ENCODE assay signal across 13 cellular contexts in the genomic region with DNA sequence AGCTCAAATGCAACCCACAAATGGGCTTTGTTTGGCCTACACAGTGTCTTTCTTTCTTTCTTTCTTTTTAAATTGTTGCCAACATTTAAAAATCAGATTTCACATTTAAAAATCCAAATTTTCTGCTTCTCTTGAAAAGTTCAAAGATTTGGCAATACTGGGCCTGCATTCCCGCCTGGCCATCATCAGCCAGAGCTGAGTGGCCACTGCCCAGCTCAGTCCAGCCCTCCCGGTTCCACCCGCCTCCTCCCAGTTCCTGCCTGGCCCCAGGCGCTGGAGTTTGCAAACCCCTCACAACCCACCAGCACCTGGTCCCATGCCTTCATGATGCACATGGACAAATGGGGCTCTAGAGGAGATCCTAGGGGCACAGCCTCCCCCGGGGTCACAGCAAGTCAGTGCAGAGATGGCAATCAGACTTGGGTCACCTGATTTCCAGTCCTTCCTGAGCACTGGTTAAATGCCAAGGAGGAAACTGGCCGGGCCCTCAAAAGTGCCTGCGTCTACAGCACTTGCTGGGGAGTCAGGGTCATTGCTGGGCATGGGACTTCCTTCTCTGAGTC. TPM values are rescaled to one million over a fixed set of nuclear protein-coding genes. Genes with fewer than 3 reads are reported as not detected.
DNase-seq lines count a peak whose midpoint lies in the region; ATAC-seq and TF ChIP-seq lines count a peak whose summit lies in the region.
"Had no signal": no experiment of that assay in that cellular context is flagged by ENCODE, and none has a peak within 500 bp of the region (broad histone marks: within the 10 kb centered on the region; RNA-seq: fewer than 3 reads in every experiment).

No MANE protein-coding gene starts in this region.

- POLR2A ChIA-PET in SK-N-SH (lab: Yijun Ruan, JAX), result interaction anchor here (0.9 kb wide), 1 partner anchor 113 kb away, joined by 3 read pairs; no protein-coding TSS in a partner anchor

- H3K4me1 ChIP-seq in SK-N-SH (ENCODE audit: control insufficient read depth in 1 of 2, insufficient read depth in 2 of 2, low read depth in 1 of 2, low read length in 1 of 2) (peaks cover 12 to 15% of the 10 kb centered on the region in 2 experiments; a peak in 3 of 4 replicates), esophagus muscularis mucosa (peaks cover 20 to 34% (median 34%) of the 10 kb centered on the region in 4 donors), mucosa of descending colon (ENCODE audit: low read depth) (peaks cover 4% of the 10 kb centered on the region), tibial artery (peaks cover 0 to 26% (median 14%) of the 10 kb centered on the region in 4 donors)

- TF ChIP-seq CTCF in SK-N-SH (IDR thresholded peaks at IDR 0.05), result no peak
- TF ChIP-seq CTCF in esophagus muscularis mucosa (IDR thresholded peaks at IDR 0.05), result no peak
- TF ChIP-seq CTCF in mucosa of descending colon (IDR thresholded peaks at IDR 0.05), result no peak
- no peak for TF ChIP-seq CTCF in tibial artery (IDR thresholded peaks at IDR 0.05)

- CTCF ChIA-PET in SK-N-SH (lab: Yijun Ruan, JAX), result interaction anchor here (21.5 to 34.2 kb wide), 2 partner anchors 14 to 115 kb away, joined by 356 to 1422 read pairs; partner anchors contain the start of gene SDC3

- H4K20me1 ChIP-seq in SK-N-SH (ENCODE audit: insufficient read depth), result no peaks in the 10 kb centered on the region

- TF ChIP-seq POLR2A in esophagus muscularis mucosa (IDR thresholded peaks at IDR 0.05; ENCODE audit: low read depth), result no peak

- TF ChIP-seq RAD21 in SK-N-SH (IDR thresholded peaks at IDR 0.05; ENCODE audit: low read length), result no peak

- intact Hi-C loops in esophagus muscularis mucosa (cut with DNase I) (no loop called here), mucosa of descending colon (cut with DNase I, micrococcal nuclease) (no loop called here), tibial artery (cut with DNase I; ENCODE audit: low total_unique reads) (no loop called here)

- no peak overlapping the region for H3K27ac ChIP-seq in SK-N-SH (ENCODE audit: low read depth in 2 of 2, low read length in 1 of 2)
- H3K27ac ChIP-seq in esophagus muscularis mucosa (replicated peaks in 1 of 4), result peak overlapping the region; percentile 40 to 53 (median 42)
- H3K27ac ChIP-seq in tibial artery, result peak overlapping the region in 1 of 2 donors; percentile 2

- H3F3A ChIP-seq in SK-N-SH (replicated peaks; ENCODE audit: insufficient read depth), result no peaks in the 10 kb centered on the region

- no peak overlapping the region for H3K4me2 ChIP-seq in SK-N-SH

- H3K9ac ChIP-seq in SK-N-SH, result no peak overlapping the region

- DNase-seq in SK-N-SH (peak; percentile 55), esophagus muscularis mucosa (ENCODE audit: extremely low spot score) (no peak), mucosa of descending colon (peak in 1 of 3 donors; percentile 49), tibial artery (peak; percentile 69 to 78), NCI-H146 treated with DMSO at 0.1 percent for 48 hours (lab: John Stamatoyannopoulos, UW; ENCODE audit: unreplicated experiment) (no peak), NCI-H82 (lab: John Stamatoyannopoulos, UW) (no peak)
- DNase-seq: activated naive CD8-positive, alpha-beta T cell treated with anti-CD3 and anti-CD28 coated beads for 36 hours; CD8-positive, alpha-beta memory T cell; occipital lobe had no signal

- no peaks in the 10 kb centered on the region for H3K79me2 ChIP-seq in SK-N-SH (ENCODE audit: insufficient read depth)

- H3K9me3 ChIP-seq in SK-N-SH (no peaks in the 10 kb centered on the region), esophagus muscularis mucosa (no peaks in the 10 kb centered on the region), mucosa of descending colon (no peaks in the 10 kb centered on the region), tibial artery (no peaks in the 10 kb centered on the region)

- no peak overlapping the region; the same call in 1 of the 2 replicates for H2AFZ ChIP-seq in SK-N-SH (ENCODE audit: low read depth)

- peak; percentile 54 for ATAC-seq in mucosa of descending colon
- no peak for ATAC-seq in GM19023 (IDR thresholded peaks at IDR 0.05; ENCODE audit: unreplicated experiment)
- ATAC-seq: Panc1 had no signal

- TF ChIP-seq EP300 in SK-N-SH (IDR thresholded peaks at IDR 0.05; ENCODE audit: borderline replicate concordance in 1 of 2, low read depth in 1 of 2, low read length in 1 of 2) (no peak), esophagus muscularis mucosa (IDR thresholded peaks at IDR 0.05) (no peak)

- H3K4me3 ChIP-seq in SK-N-SH (ENCODE audit: low read depth in 2 of 2, low read length in 1 of 2), result no peak overlapping the region
- H3K4me3 ChIP-seq in esophagus muscularis mucosa, result no peak overlapping the region
- no peak overlapping the region for H3K4me3 ChIP-seq in mucosa of descending colon
- no peak overlapping the region for H3K4me3 ChIP-seq in tibial artery
- H3K4me3 ChIP-seq: coronary artery had no signal

- H3K27me3 ChIP-seq in SK-N-SH (ENCODE audit: insufficient read depth) (no peaks in the 10 kb centered on the region), esophagus muscularis mucosa (no peaks in the 10 kb centered on the region), tibial artery (no peaks in the 10 kb centered on the region)

- no peaks in the 10 kb centered on the region for H3K9me2 ChIP-seq in SK-N-SH

- 68% methylated on average over 7 of the region's 7 CpGs for WGBS in SK-N-SH (ENCODE audit: low lambda C conversion rate)
- 51% methylated on average over 7 of the region's 7 CpGs for WGBS in esophagus muscularis mucosa

- H3K36me3 ChIP-seq in SK-N-SH (replicated peaks in 1 of 2; ENCODE audit: control insufficient read depth in 1 of 2, insufficient read depth in 2 of 2, low read length in 1 of 2), result no peaks in the 10 kb centered on the region
- no peaks in the 10 kb centered on the region for H3K36me3 ChIP-seq in esophagus muscularis mucosa
- H3K36me3 ChIP-seq in mucosa of descending colon (ENCODE audit: low read depth), result no peaks in the 10 kb centered on the region
- H3K36me3 ChIP-seq in tibial artery, result no peaks in the 10 kb centered on the region

TF ChIP-seq in SK-N-SH, 30 proteins besides CTCF, POLR2A, EP300 and RAD21 (continues in another document):
- TF ChIP-seq SIN3A (IDR thresholded peaks at IDR 0.05; ENCODE audit: borderline replicate concordance, low read depth, low read length) (no peak), USF2 (IDR thresholded peaks at IDR 0.05; ENCODE audit: borderline replicate concordance, low read depth, low read length) (no peak), MAX (IDR thresholded peaks at IDR 0.05; ENCODE audit: low read depth) (no peak), GABPA (IDR thresholded peaks at IDR 0.05; ENCODE audit: low read depth) (no peak), SMC3 (IDR thresholded peaks at IDR 0.05; ENCODE audit: low read depth, low read length) (no peak), YY1 (IDR thresholded peaks at IDR 0.05; ENCODE audit: low read depth) (no peak), NFIC (IDR thresholded peaks at IDR 0.05; ENCODE audit: borderline replicate concordance) (no peak), TAF1 (IDR thresholded peaks at IDR 0.05; ENCODE audit: borderline replicate concordance, low read depth, low read length) (no peak), FOSL2 (IDR thresholded peaks at IDR 0.05; ENCODE audit: borderline replicate concordance, low read depth) (no peak), NRF1 (IDR thresholded peaks at IDR 0.05; ENCODE audit: low read depth, low read length) (no peak), MEF2A (IDR thresholded peaks at IDR 0.05; ENCODE audit: borderline replicate concordance, low read depth) (no peak), TCF12 (IDR thresholded peaks at IDR 0.05) (no peak), RCOR1 (IDR thresholded peaks at IDR 0.05; ENCODE audit: low read length) (no peak), FOXJ3 (CRISPR knock-in tag; IDR thresholded peaks at IDR 0.05) (no peak)
- TF ChIP-seq, protein P1, sequence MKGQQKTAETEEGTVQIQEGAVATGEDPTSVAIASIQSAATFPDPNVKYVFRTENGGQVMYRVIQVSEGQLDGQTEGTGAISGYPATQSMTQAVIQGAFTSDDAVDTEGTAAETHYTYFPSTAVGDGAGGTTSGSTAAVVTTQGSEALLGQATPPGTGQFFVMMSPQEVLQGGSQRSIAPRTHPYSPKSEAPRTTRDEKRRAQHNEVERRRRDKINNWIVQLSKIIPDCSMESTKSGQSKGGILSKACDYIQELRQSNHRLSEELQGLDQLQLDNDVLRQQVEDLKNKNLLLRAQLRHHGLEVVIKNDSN (IDR thresholded peaks at IDR 0.05; ENCODE audit: borderline replicate concordance, low read depth), result no peak
- TF ChIP-seq, protein P2, sequence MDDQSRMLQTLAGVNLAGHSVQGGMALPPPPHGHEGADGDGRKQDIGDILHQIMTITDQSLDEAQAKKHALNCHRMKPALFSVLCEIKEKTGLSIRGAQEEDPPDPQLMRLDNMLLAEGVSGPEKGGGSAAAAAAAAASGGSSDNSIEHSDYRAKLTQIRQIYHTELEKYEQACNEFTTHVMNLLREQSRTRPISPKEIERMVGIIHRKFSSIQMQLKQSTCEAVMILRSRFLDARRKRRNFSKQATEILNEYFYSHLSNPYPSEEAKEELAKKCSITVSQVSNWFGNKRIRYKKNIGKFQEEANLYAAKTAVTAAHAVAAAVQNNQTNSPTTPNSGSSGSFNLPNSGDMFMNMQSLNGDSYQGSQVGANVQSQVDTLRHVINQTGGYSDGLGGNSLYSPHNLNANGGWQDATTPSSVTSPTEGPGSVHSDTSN (IDR thresholded peaks at IDR 0.05), result no peak

RNA-seq across cellular contexts. Expression of gene LAPTM5, which starts 40.9 kb away (rescaled TPM):
- 1.0 and 1.1 TPM in 2 replicates for polyA plus RNA-seq in SK-N-SH (2012; rRNA removed)
- polyA plus RNA-seq in SK-N-SH (2012; cell fraction: cytosol; rRNA removed), result 0.85 and 0.89 TPM in 2 replicates
- 0.30 and 0.38 TPM in 2 replicates for polyA plus RNA-seq in SK-N-SH (2012; cell fraction: nucleus; rRNA removed)
- 10 to 100 TPM; 32.4 to 83.7 (median 36.3) TPM for total RNA-seq in esophagus muscularis mucosa
- 10 to 100 TPM; 24.1 to 71.1 (median 48.1) TPM for total RNA-seq in mucosa of descending colon
- total RNA-seq: NCI-H460 had no signal

Comparison
In these comparisons a context has a peak if more than half of its experiments do, and no peak if none do; other contexts are left out.
1. DNase-seq: peak in SK-N-SH (single experiment) and tibial artery (2 of 2); none in esophagus muscularis mucosa (single experiment), NCI-H146 treated with DMSO at 0.1 percent for 48 hours (single experiment) and NCI-H82 (single experiment).
2. H3K27ac ChIP-seq: peak in esophagus muscularis mucosa (4 of 4); none in SK-N-SH (0 of 2).